ENCODE assay signal across 8 cellular contexts in genomic region chr14:31561155-31561846, GRCh38. TPM values are rescaled to one million over a fixed set of nuclear protein-coding genes. Genes with fewer than 3 reads are reported as not detected.
DNase-seq lines count a peak whose midpoint lies in the region; ATAC-seq, FAIRE-seq and TF ChIP-seq lines count a peak whose summit lies in the region.

Gene NUBPL, plus strand, starts transcription at chr14:31561404. Its CDS starts 36 bp downstream, at chr14:31561440.

- no peaks in the 10 kb centered on the region for H3K9me3 Mint-ChIP-seq in T-cell
- H3K9me3 Mint-ChIP-seq in progenitor cell of endocrine pancreas (ENCODE audit: low read depth), result peaks cover 5% of the 10 kb centered on the region

- peak within 1 kb of the TSS; percentile 92 for H3K27ac ChIP-seq in left ventricle myocardium inferior (replicated peaks)

- intact Hi-C loops in left ventricle myocardium inferior (cut with micrococcal nuclease), result no loop called here

- H3K36me3 Mint-ChIP-seq in T-cell (peaks cover 5% of the 10 kb centered on the region), progenitor cell of endocrine pancreas (ENCODE audit: insufficient read depth) (no peaks in the 10 kb centered on the region)

- H3K27me3 Mint-ChIP-seq in T-cell (peaks cover 0 to 7% of the 10 kb centered on the region in 2 donors), progenitor cell of endocrine pancreas (peaks cover 6% of the 10 kb centered on the region)

- DNase-seq in GM12891 (ENCODE audit: insufficient read length, low spot score), result peak; percentile 88
- DNase-seq in NCI-H1436 treated with DMSO at 0.1 percent for 48 hours (lab: John Stamatoyannopoulos, UW), result peak; percentile 66
- peak; percentile 93 to 99 (median 97) for DNase-seq in T-cell
- DNase-seq in amniotic epithelial cell (ENCODE audit: low read depth), result peak; percentile 91
- peak; percentile 97 for DNase-seq in left ventricle myocardium inferior
- peak; percentile 94 for DNase-seq in progenitor cell of endocrine pancreas (ENCODE audit: low spot score, unreplicated experiment)
- peak; percentile 97 for DNase-seq in ureter (ENCODE audit: low spot score)

- peaks cover 26 to 37% (median 33%) of the 10 kb centered on the region in 3 donors for H3K4me1 Mint-ChIP-seq in T-cell
- H3K4me1 Mint-ChIP-seq in progenitor cell of endocrine pancreas (ENCODE audit: low read depth), result peaks cover 14% of the 10 kb centered on the region

- H3K4me1 ChIP-seq in left ventricle myocardium inferior, result peaks cover 32% of the 10 kb centered on the region

- no peaks in the 10 kb centered on the region for H3K27me3 ChIP-seq in left ventricle myocardium inferior (ENCODE audit: low read depth)

- CTCF ChIA-PET in T-cell (lab: Charles Lee), result interaction anchor here in 1 of 2 donors (1.1 kb wide), 1 partner anchor 141 kb away, joined by 3 read pairs; the partner anchor contains the start of gene HEATR5A

- no peaks in the 10 kb centered on the region for H3K36me3 ChIP-seq in left ventricle myocardium inferior

- H3K4me3 Mint-ChIP-seq in T-cell, result peak within 1 kb of the TSS; percentile 94 to 95 (median 95)
- H3K4me3 Mint-ChIP-seq in progenitor cell of endocrine pancreas (ENCODE audit: low read depth), result peak within 1 kb of the TSS; percentile 95

- H3K4me3 ChIP-seq in left ventricle myocardium inferior, result peak within 1 kb of the TSS; percentile 82

- ATAC-seq in HG02840 (IDR thresholded peaks at IDR 0.05; ENCODE audit: low FRiP score, unreplicated experiment) (peak; percentile 96), T-cell (replicated peaks in 1 of 4) (peak; percentile 92 to 94 (median 93))

- TF ChIP-seq POLR2A in GM12891 (IDR thresholded peaks at IDR 0.05; ENCODE audit: low read depth, low read length), result peak; percentile 78

- FAIRE-seq in GM12891 (lab: Jason Lieb, UNC), result peak; percentile 98

- TF ChIP-seq CTCF in left ventricle myocardium inferior (IDR thresholded peaks at IDR 0.05; ENCODE audit: borderline replicate concordance) (no peak), progenitor cell of endocrine pancreas (IDR thresholded peaks at IDR 0.05; ENCODE audit: unreplicated experiment) (no peak)

- POLR2A ChIA-PET in T-cell (lab: Charles Lee), result interaction anchor here in 1 of 2 donors (1.0 kb wide), 1 partner anchor 141 kb away, joined by 6 read pairs; the partner anchor contains the start of gene HEATR5A

- no peaks in the 10 kb centered on the region for H3K9me3 ChIP-seq in left ventricle myocardium inferior (replicated peaks)

- H3K27ac Mint-ChIP-seq in T-cell (peak within 1 kb of the TSS; percentile 92 to 96), progenitor cell of endocrine pancreas (peak within 1 kb of the TSS; percentile 99)

TF ChIP-seq in GM12891, 5 proteins besides CTCF, POLR2A, EP300 and RAD21:
- TF ChIP-seq POU2F2 (IDR thresholded peaks at IDR 0.05; ENCODE audit: low read depth, low read length) (peak; percentile 92), POLR2AphosphoS5 (IDR thresholded peaks at IDR 0.05; ENCODE audit: low read depth, low read length) (peak; percentile 72), SPI1 (IDR thresholded peaks at IDR 0.05; ENCODE audit: low read depth, low read length) (no peak)

RNA-seq across cellular contexts. Expression of gene NUBPL, which starts in this region (rescaled TPM):
- polyA plus RNA-seq in GM12891 (2012; ENCODE audit: low read depth, missing spikeins), result 5.7 TPM
- 10 to 100 TPM in 3 of 5 donors, 1 to 10 TPM in 2; 6.8 to 11.0 (median 10.2) TPM for total RNA-seq in T-cell
- 32.2 TPM for total RNA-seq in left ventricle myocardium inferior
- 14.8 and 19.5 TPM in 2 replicates for total RNA-seq in progenitor cell of endocrine pancreas
- 24.9 TPM for total RNA-seq in ureter

Comparison
In these comparisons a context has a peak if more than half of its experiments do, and no peak if none do; other contexts are left out.
1. Peak in every context shown above with its lines: DNase-seq, ATAC-seq, H3K4me3 ChIP-seq and H3K27ac ChIP-seq.